Comparison of ENCODE assay signal across 30 cellular contexts in genomic region chr9:72884521-72884920, GRCh38.
"Had no signal": no experiment of that assay in that cellular context is flagged by ENCODE, and none has a peak within 500 bp of the region (broad histone marks: within the 10 kb centered on the region; RNA-seq: fewer than 3 reads in every experiment).

No MANE protein-coding gene starts in this region.

- H3K36me3 Mint-ChIP-seq: naive B cell; natural killer cell; neural progenitor cell; stimulated activated naive B cell treated with anti-CD40 and anti-IgM and Interleukin-4, amounts not matched to agents 10 μg/mL and 1 μg/mL and 100 μg/mL, for 72 hours had no signal

- H3K27ac ChIP-seq: hepatocyte, left lung, lower lobe of right lung, neural progenitor cell, neutrophil, parathyroid adenoma, psoas muscle, right atrium auricular region, right lobe of liver, skin epidermis, stomach, testis, thyroid gland, uterus had no signal

- H3K27me3 Mint-ChIP-seq: stimulated activated naive B cell treated with anti-CD40 and anti-IgM and Interleukin-4, amounts not matched to agents 10 μg/mL and 1 μg/mL and 100 μg/mL, for 72 hours had no signal

- H3K4me2 ChIP-seq: hepatocyte, neural progenitor cell had no signal

- H3K4me3 ChIP-seq: hepatocyte, left lung, lower lobe of right lung, neural progenitor cell, psoas muscle, right atrium auricular region, right lobe of liver, skin epidermis, stomach, testis, thyroid gland, uterus had no signal

- H3K9ac ChIP-seq: neural progenitor cell, parathyroid adenoma had no signal

- H3K27me3 ChIP-seq: hepatocyte, left lung, neural progenitor cell, neutrophil, right atrium auricular region, right lobe of liver, stomach, testis, thyroid gland, uterus had no signal

- ATAC-seq: left cardiac atrium; left lung; lower lobe of right lung; natural killer cell; psoas muscle; right lobe of liver; stimulated activated naive B cell treated with anti-CD40 and anti-IgM and Interleukin-4, amounts not matched to agents 10 μg/mL and 1 μg/mL and 100 μg/mL, for 72 hours; stimulated activated naive CD8-positive, alpha-beta T cell treated with anti-CD3 and anti-CD28 coated beads, Interleukin-15, Interleukin-2, amounts not matched to agents 100 U/mL and 50 U/mL, for 24 hours had no signal

- FAIRE-seq: keratinocyte had no signal

- DNase-seq: kidney glomerular epithelial cell; left cardiac atrium; left lung; lower lobe of right lung; mammary epithelial cell; mesenchymal stem cell; naive B cell; natural killer cell; nephron progenitor cell; occipital lobe; psoas muscle; right lobe of liver; stimulated activated CD4-positive, alpha-beta T cell treated with anti-CD3 and anti-CD28 coated beads, Interleukin-12 subunit alpha, Interleukin-12 subunit beta, amount 100 ng/mL, for 4 hours; stimulated activated CD4-positive, alpha-beta T cell treated with anti-CD3 and anti-CD28 coated beads, Interleukin-15, amount 100 ng/mL, for 24 hours; stimulated activated CD4-positive, alpha-beta T cell treated with anti-CD3 and anti-CD28 coated beads, Interleukin-2, amount 100 ng/mL, for 24 hours; stimulated activated CD4-positive, alpha-beta T cell treated with anti-CD3 and anti-CD28 coated beads, Interleukin-4, amount 100 ng/mL, for 1 hour; stimulated activated naive B cell treated with anti-CD40 and anti-IgM and Interleukin-4, amounts not matched to agents 10 μg/mL and 1 μg/mL and 100 μg/mL, for 72 hours; stimulated activated naive CD8-positive, alpha-beta T cell treated with anti-CD3 and anti-CD28 coated beads, Interleukin-15, Interleukin-2, amounts not matched to agents 100 U/mL and 50 U/mL, for 24 hours; stomach; testis; thyroid gland; trophoblast cell; uterus had no signal

- H3K4me1 Mint-ChIP-seq: naive B cell; natural killer cell; nephron progenitor cell; neural progenitor cell; stimulated activated naive B cell treated with anti-CD40 and anti-IgM and Interleukin-4, amounts not matched to agents 10 μg/mL and 1 μg/mL and 100 μg/mL, for 72 hours had no signal

- H3K4me3 Mint-ChIP-seq: naive B cell; natural killer cell; nephron progenitor cell; neural progenitor cell; stimulated activated naive B cell treated with anti-CD40 and anti-IgM and Interleukin-4, amounts not matched to agents 10 μg/mL and 1 μg/mL and 100 μg/mL, for 72 hours had no signal

- H3K79me2 ChIP-seq: hepatocyte, parathyroid adenoma had no signal

- H3K27ac Mint-ChIP-seq: naive B cell; natural killer cell; nephron progenitor cell; neural progenitor cell; stimulated activated naive B cell treated with anti-CD40 and anti-IgM and Interleukin-4, amounts not matched to agents 10 μg/mL and 1 μg/mL and 100 μg/mL, for 72 hours had no signal

- H3K9me3 ChIP-seq: left lung, lower lobe of right lung, neutrophil, psoas muscle, right atrium auricular region, right lobe of liver, stomach, testis, thyroid gland, uterus had no signal

- H3K9me3 Mint-ChIP-seq: natural killer cell, nephron progenitor cell, neural progenitor cell had no signal

- H3K36me3 ChIP-seq: left lung, neural progenitor cell, neutrophil, right atrium auricular region, thyroid gland, uterus had no signal

- H2AFZ ChIP-seq: hepatocyte, neural progenitor cell, parathyroid adenoma had no signal

- H3K4me1 ChIP-seq: left lung, lower lobe of right lung, neural progenitor cell, parathyroid adenoma, right lobe of liver, uterus had no signal
